ENCODE assay signal across 1 cellular context in genomic region chr19:5985098-5985783, GRCh38.
TF ChIP-seq lines count a peak whose summit lies in the region.

No MANE protein-coding gene starts in this region.

TF ChIP-seq in K562, 482 proteins besides CTCF, POLR2A, EP300 and RAD21 (continues in another document):
- no peak for TF ChIP-seq LARP7 (IDR thresholded peaks at IDR 0.05)
- peak; percentile 51; the same call in 1 of the 2 replicates for TF ChIP-seq MTA3 (IDR thresholded peaks at IDR 0.05; ENCODE audit: borderline replicate concordance)
- peak; percentile 68; the same call in 1 of the 2 replicates for TF ChIP-seq KLF16 (IDR thresholded peaks at IDR 0.05)
- TF ChIP-seq HNRNPH1 (optimal IDR thresholded peaks at IDR 0.05; ENCODE audit: low read depth, low read length) = no peak
- TF ChIP-seq, protein P1, sequence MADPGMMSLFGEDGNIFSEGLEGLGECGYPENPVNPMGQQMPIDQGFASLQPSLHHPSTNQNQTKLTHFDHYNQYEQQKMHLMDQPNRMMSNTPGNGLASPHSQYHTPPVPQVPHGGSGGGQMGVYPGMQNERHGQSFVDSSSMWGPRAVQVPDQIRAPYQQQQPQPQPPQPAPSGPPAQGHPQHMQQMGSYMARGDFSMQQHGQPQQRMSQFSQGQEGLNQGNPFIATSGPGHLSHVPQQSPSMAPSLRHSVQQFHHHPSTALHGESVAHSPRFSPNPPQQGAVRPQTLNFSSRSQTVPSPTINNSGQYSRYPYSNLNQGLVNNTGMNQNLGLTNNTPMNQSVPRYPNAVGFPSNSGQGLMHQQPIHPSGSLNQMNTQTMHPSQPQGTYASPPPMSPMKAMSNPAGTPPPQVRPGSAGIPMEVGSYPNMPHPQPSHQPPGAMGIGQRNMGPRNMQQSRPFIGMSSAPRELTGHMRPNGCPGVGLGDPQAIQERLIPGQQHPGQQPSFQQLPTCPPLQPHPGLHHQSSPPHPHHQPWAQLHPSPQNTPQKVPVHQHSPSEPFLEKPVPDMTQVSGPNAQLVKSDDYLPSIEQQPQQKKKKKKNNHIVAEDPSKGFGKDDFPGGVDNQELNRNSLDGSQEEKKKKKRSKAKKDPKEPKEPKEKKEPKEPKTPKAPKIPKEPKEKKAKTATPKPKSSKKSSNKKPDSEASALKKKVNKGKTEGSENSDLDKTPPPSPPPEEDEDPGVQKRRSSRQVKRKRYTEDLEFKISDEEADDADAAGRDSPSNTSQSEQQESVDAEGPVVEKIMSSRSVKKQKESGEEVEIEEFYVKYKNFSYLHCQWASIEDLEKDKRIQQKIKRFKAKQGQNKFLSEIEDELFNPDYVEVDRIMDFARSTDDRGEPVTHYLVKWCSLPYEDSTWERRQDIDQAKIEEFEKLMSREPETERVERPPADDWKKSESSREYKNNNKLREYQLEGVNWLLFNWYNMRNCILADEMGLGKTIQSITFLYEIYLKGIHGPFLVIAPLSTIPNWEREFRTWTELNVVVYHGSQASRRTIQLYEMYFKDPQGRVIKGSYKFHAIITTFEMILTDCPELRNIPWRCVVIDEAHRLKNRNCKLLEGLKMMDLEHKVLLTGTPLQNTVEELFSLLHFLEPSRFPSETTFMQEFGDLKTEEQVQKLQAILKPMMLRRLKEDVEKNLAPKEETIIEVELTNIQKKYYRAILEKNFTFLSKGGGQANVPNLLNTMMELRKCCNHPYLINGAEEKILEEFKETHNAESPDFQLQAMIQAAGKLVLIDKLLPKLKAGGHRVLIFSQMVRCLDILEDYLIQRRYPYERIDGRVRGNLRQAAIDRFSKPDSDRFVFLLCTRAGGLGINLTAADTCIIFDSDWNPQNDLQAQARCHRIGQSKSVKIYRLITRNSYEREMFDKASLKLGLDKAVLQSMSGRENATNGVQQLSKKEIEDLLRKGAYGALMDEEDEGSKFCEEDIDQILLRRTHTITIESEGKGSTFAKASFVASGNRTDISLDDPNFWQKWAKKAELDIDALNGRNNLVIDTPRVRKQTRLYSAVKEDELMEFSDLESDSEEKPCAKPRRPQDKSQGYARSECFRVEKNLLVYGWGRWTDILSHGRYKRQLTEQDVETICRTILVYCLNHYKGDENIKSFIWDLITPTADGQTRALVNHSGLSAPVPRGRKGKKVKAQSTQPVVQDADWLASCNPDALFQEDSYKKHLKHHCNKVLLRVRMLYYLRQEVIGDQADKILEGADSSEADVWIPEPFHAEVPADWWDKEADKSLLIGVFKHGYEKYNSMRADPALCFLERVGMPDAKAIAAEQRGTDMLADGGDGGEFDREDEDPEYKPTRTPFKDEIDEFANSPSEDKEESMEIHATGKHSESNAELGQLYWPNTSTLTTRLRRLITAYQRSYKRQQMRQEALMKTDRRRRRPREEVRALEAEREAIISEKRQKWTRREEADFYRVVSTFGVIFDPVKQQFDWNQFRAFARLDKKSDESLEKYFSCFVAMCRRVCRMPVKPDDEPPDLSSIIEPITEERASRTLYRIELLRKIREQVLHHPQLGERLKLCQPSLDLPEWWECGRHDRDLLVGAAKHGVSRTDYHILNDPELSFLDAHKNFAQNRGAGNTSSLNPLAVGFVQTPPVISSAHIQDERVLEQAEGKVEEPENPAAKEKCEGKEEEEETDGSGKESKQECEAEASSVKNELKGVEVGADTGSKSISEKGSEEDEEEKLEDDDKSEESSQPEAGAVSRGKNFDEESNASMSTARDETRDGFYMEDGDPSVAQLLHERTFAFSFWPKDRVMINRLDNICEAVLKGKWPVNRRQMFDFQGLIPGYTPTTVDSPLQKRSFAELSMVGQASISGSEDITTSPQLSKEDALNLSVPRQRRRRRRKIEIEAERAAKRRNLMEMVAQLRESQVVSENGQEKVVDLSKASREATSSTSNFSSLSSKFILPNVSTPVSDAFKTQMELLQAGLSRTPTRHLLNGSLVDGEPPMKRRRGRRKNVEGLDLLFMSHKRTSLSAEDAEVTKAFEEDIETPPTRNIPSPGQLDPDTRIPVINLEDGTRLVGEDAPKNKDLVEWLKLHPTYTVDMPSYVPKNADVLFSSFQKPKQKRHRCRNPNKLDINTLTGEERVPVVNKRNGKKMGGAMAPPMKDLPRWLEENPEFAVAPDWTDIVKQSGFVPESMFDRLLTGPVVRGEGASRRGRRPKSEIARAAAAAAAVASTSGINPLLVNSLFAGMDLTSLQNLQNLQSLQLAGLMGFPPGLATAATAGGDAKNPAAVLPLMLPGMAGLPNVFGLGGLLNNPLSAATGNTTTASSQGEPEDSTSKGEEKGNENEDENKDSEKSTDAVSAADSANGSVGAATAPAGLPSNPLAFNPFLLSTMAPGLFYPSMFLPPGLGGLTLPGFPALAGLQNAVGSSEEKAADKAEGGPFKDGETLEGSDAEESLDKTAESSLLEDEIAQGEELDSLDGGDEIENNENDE (IDR thresholded peaks at IDR 0.05; ENCODE audit: low read depth, low read length) = no peak
- no peak for TF ChIP-seq KLF10 (CRISPR knock-in tag; IDR thresholded peaks at IDR 0.05)
- no peak for TF ChIP-seq RNF219 (CRISPR knock-in tag; IDR thresholded peaks at IDR 0.05)
- TF ChIP-seq, protein P2, sequence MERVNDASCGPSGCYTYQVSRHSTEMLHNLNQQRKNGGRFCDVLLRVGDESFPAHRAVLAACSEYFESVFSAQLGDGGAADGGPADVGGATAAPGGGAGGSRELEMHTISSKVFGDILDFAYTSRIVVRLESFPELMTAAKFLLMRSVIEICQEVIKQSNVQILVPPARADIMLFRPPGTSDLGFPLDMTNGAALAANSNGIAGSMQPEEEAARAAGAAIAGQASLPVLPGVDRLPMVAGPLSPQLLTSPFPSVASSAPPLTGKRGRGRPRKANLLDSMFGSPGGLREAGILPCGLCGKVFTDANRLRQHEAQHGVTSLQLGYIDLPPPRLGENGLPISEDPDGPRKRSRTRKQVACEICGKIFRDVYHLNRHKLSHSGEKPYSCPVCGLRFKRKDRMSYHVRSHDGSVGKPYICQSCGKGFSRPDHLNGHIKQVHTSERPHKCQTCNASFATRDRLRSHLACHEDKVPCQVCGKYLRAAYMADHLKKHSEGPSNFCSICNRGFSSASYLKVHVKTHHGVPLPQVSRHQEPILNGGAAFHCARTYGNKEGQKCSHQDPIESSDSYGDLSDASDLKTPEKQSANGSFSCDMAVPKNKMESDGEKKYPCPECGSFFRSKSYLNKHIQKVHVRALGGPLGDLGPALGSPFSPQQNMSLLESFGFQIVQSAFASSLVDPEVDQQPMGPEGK (CRISPR knock-in tag; IDR thresholded peaks at IDR 0.05; ENCODE audit: borderline replicate concordance) = no peak
- TF ChIP-seq JUND (IDR thresholded peaks at IDR 0.05; ENCODE audit: borderline replicate concordance, low read depth, low read length) = peak; percentile 74
- TF ChIP-seq JUND (tag; IDR thresholded peaks at IDR 0.05; ENCODE audit: borderline replicate concordance, low read depth, low read length) = peak; percentile 52; the same call in 2 of the 3 replicates
- TF ChIP-seq NKRF (IDR thresholded peaks at IDR 0.05; ENCODE audit: borderline replicate concordance) = no peak
- TF ChIP-seq SPI1 (IDR thresholded peaks at IDR 0.05; ENCODE audit: borderline replicate concordance, low read depth, low read length) = no peak
- TF ChIP-seq TRIM28 (IDR thresholded peaks at IDR 0.05) = no peak
- TF ChIP-seq SRSF1 (IDR thresholded peaks at IDR 0.05; ENCODE audit: low read depth, low read length) = no peak
- TF ChIP-seq DMBX1 (CRISPR knock-in tag; IDR thresholded peaks at IDR 0.05; ENCODE audit: borderline replicate concordance) = peak; percentile 78
- TF ChIP-seq POLR2G (IDR thresholded peaks at IDR 0.05; ENCODE audit: low read depth, low read length) = no peak
- TF ChIP-seq SAP30 (IDR thresholded peaks at IDR 0.05; ENCODE audit: borderline replicate concordance, insufficient read depth, low read depth, low read length, poor library complexity, severe bottlenecking) = no peak
- TF ChIP-seq KAT2B (IDR thresholded peaks at IDR 0.05; ENCODE audit: low read depth, low read length) = no peak
- TF ChIP-seq ATF1 (CRISPR knock-in tag; IDR thresholded peaks at IDR 0.05) = no peak
- peak; percentile 71 for TF ChIP-seq ATF1 (tag; IDR thresholded peaks at IDR 0.05)
- TF ChIP-seq NR2C2 (CRISPR knock-in tag; IDR thresholded peaks at IDR 0.05) = no peak
- no peak for TF ChIP-seq NR2C2 (tag; IDR thresholded peaks at IDR 0.05)
- no peak for TF ChIP-seq SREBF2 (CRISPR knock-in tag; IDR thresholded peaks at IDR 0.05)
- no peak for TF ChIP-seq MCM3 (IDR thresholded peaks at IDR 0.05)
- TF ChIP-seq ARID3B (CRISPR knock-in tag; IDR thresholded peaks at IDR 0.05; ENCODE audit: borderline replicate concordance) = no peak
- no peak for TF ChIP-seq KLF13 (tag; IDR thresholded peaks at IDR 0.05; ENCODE audit: borderline replicate concordance, low read depth)
- peak; percentile 14 for TF ChIP-seq ASH1L (IDR thresholded peaks at IDR 0.05; ENCODE audit: borderline replicate concordance, low read depth, partially characterized antibody)
- TF ChIP-seq ELF4 (CRISPR knock-in tag; IDR thresholded peaks at IDR 0.05) = peak; percentile 13; the same call in 1 of the 2 replicates
- no peak; the same call in 1 of the 2 replicates for TF ChIP-seq NCOA1 (IDR thresholded peaks at IDR 0.05; ENCODE audit: low read depth)
- no peak for TF ChIP-seq STAG1 (CRISPR knock-in tag; IDR thresholded peaks at IDR 0.05; ENCODE audit: borderline replicate concordance)
- TF ChIP-seq ZNF668 (CRISPR knock-in tag; IDR thresholded peaks at IDR 0.05) = no peak
- no peak for TF ChIP-seq NR4A1 (CRISPR knock-in tag; IDR thresholded peaks at IDR 0.05)
- no peak; the same call in 1 of the 2 replicates for TF ChIP-seq NR4A1 (tag; IDR thresholded peaks at IDR 0.05)
- TF ChIP-seq, protein P3, sequence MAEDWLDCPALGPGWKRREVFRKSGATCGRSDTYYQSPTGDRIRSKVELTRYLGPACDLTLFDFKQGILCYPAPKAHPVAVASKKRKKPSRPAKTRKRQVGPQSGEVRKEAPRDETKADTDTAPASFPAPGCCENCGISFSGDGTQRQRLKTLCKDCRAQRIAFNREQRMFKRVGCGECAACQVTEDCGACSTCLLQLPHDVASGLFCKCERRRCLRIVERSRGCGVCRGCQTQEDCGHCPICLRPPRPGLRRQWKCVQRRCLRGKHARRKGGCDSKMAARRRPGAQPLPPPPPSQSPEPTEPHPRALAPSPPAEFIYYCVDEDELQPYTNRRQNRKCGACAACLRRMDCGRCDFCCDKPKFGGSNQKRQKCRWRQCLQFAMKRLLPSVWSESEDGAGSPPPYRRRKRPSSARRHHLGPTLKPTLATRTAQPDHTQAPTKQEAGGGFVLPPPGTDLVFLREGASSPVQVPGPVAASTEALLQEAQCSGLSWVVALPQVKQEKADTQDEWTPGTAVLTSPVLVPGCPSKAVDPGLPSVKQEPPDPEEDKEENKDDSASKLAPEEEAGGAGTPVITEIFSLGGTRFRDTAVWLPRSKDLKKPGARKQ (CRISPR knock-in tag; IDR thresholded peaks at IDR 0.05) = no peak
- TF ChIP-seq NCOR1 (IDR thresholded peaks at IDR 0.05) = peak; percentile 65
- TF ChIP-seq RNF2 (IDR thresholded peaks at IDR 0.05) = no peak
- no peak for TF ChIP-seq ZNF699 (CRISPR knock-in tag; IDR thresholded peaks at IDR 0.05; ENCODE audit: insufficient replicate concordance)
- peak; percentile 85 for TF ChIP-seq ARID1B (IDR thresholded peaks at IDR 0.05)
- no peak for TF ChIP-seq SIX5 (IDR thresholded peaks at IDR 0.05; ENCODE audit: borderline replicate concordance in 1 of 2, insufficient read depth in 1 of 2, low read depth in 1 of 2, low read length in 2 of 2)
